In genomic region chr7:23893942-23894890, GRCh38 we compare ENCODE assay signal across 12 cellular contexts.
DNase-seq lines count a peak whose midpoint lies in the region; ATAC-seq and TF ChIP-seq lines count a peak whose summit lies in the region.
"Had no signal": no experiment of that assay in that cellular context is flagged by ENCODE, and none has a peak within 500 bp of the region (broad histone marks: within the 10 kb centered on the region; RNA-seq: fewer than 3 reads in every experiment).

No MANE protein-coding gene starts in this region.

- TF ChIP-seq POLR2A in uterus (IDR thresholded peaks at IDR 0.05): no peak

- ATAC-seq in GM19023 (IDR thresholded peaks at IDR 0.05; ENCODE audit: unreplicated experiment) (no peak), GM21515 (IDR thresholded peaks at IDR 0.05; ENCODE audit: unreplicated experiment) (no peak)
- ATAC-seq: CD8-positive, alpha-beta T cell had no signal

- no peaks in the 10 kb centered on the region for H3K27me3 ChIP-seq in uterus

- no peak overlapping the region for H3K4me3 ChIP-seq in uterus

- no peak overlapping the region for H3K27ac ChIP-seq in uterus

- H3K9me3 ChIP-seq in uterus: no peaks in the 10 kb centered on the region

- peak; percentile 26 to 54 (median 38) for DNase-seq in stimulated activated CD4-positive, alpha-beta T cell treated with anti-CD3 and anti-CD28 coated beads, Interleukin-12 subunit alpha, Interleukin-12 subunit beta, amount 100 ng/mL, for 48 hours (ENCODE audit: low read depth in 2 of 3, low spot score in 1 of 3)
- no peak for DNase-seq in stimulated activated CD4-positive, alpha-beta T cell treated with anti-CD3 and anti-CD28 coated beads, Interleukin-12 subunit alpha, Interleukin-12 subunit beta, amount 100 ng/mL, for 4 hours
- peak; percentile 52 to 65 for DNase-seq in activated CD4-positive, alpha-beta T cell treated with anti-CD3 and anti-CD28 coated beads, Interleukin-2, amount 50 U/mL, for 48 hours
- DNase-seq in islet precursor cell: peak; percentile 59
- DNase-seq in uterus: no peak
- no peak for DNase-seq in amygdala (lab: John Stamatoyannopoulos, UW)
- DNase-seq: foreskin fibroblast, naive B cell, NCI-H82 had no signal

- no peaks in the 10 kb centered on the region for H3K4me1 ChIP-seq in uterus

- intact Hi-C loops in uterus (cut with DNase I; ENCODE audit: low total_unique reads): no loop called here

- TF ChIP-seq CTCF in uterus (IDR thresholded peaks at IDR 0.05): no peak

- H3K36me3 ChIP-seq in uterus: no peaks in the 10 kb centered on the region

Comparison
In these comparisons a context has a peak if more than half of its experiments do, and no peak if none do; other contexts are left out.
1. DNase-seq: peak in stimulated activated CD4-positive, alpha-beta T cell treated with anti-CD3 and anti-CD28 coated beads, Interleukin-12 subunit alpha, Interleukin-12 subunit beta, amount 100 ng/mL, for 48 hours (3 of 3), activated CD4-positive, alpha-beta T cell treated with anti-CD3 and anti-CD28 coated beads, Interleukin-2, amount 50 U/mL, for 48 hours (2 of 2) and islet precursor cell (single experiment); none in stimulated activated CD4-positive, alpha-beta T cell treated with anti-CD3 and anti-CD28 coated beads, Interleukin-12 subunit alpha, Interleukin-12 subunit beta, amount 100 ng/mL, for 4 hours (single experiment), uterus (0 of 2) and amygdala (0 of 56).